Comparison of ENCODE assay signal across 3 cellular contexts in the genomic region with DNA sequence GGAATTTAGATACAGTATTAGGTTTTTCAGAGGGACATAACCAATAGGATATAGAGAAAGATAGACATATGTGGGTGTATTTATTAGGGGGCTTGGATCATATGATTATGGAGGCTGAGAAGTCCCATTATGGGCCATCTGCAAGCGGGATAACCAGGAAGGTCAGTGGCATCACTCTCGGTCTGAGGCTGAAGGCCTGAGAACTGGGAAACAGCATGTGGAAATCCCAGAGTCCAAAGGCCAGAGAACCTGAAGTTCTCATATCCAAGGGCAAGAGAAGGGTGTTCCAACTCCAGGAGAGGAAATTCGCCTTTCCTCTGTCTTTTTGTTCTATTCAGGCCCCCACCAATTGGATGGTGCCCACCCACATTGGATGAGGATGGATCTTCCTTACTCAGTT.
"Had no signal": no experiment of that assay in that cellular context is flagged by ENCODE, and none has a peak within 500 bp of the region (broad histone marks: within the 10 kb centered on the region; RNA-seq: fewer than 3 reads in every experiment).

No MANE protein-coding gene starts in this region.

- DNase-seq: GDM1, GF-D8 had no signal

- ATAC-seq: GM12878 had no signal
